Comparison of ENCODE assay signal across 8 cellular contexts in the genomic region with DNA sequence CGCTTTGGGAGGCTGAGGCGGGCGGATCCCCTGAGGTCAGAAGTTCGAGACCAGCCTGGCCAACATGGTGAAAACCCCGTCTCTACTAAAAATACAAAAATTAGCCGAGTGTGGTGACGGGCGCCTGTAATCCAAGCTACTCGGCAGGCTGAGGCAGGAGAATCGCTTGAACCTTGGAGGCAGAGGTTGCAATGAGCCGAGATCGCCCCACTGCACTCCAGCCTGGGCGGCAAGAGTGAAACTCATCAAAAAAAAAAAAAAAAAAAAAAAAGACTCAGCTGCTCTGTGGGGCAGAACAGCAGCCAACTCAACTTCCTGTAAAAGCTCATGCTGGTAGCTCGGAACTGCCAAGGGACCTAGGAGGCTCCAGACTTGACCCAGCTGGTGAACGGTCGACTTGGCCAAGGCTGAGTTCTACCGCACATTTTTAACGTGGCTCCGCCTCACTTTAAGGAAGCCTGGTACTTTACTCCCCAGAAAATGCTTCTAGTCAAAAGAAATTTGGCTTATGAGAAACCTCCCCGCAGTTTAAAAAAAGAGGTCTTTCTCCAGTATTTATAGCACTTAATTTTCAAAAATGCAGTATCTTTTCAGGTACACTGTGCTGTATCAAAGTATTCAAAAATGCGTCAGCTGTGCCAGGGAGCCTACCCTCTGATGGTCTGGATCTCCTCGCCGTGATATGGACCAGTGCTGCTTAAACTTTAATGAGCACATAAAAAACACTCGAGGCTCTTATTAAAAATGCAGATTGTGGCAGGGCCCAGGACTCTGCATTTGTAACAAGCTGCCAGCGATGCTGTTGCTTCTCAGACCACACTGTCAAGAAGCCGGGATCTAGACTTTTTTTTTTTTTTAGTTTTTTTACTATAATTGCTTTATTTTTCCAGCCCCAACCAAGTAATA. TPM values are rescaled to one million over a fixed set of nuclear protein-coding genes. Genes with fewer than 3 reads are reported as not detected.
DNase-seq lines count a peak whose midpoint lies in the region; ATAC-seq and TF ChIP-seq lines count a peak whose summit lies in the region.

No MANE protein-coding gene starts in this region.

- H2AFZ ChIP-seq in MM.1S (ENCODE audit: low read length): peak overlapping the region; percentile 69

- H3K9ac ChIP-seq in MM.1S (ENCODE audit: low read length) (peak overlapping the region; percentile 74), adipocyte (ENCODE audit: low read length) (peak overlapping the region; percentile 90)

- H3K4me3 ChIP-seq in MM.1S (ENCODE audit: low read length): peak overlapping the region; percentile 71
- H3K4me3 ChIP-seq in adipocyte (ENCODE audit: low read length): peak overlapping the region; percentile 84
- peak overlapping the region; percentile 71 to 95 (median 91) for H3K4me3 ChIP-seq in sigmoid colon

- H3K27ac ChIP-seq in MM.1S (ENCODE audit: low read length): peak overlapping the region; percentile 69; the same call in 1 of the 2 replicates
- H3K27ac ChIP-seq in sigmoid colon: peak overlapping the region; percentile 93 to 99 (median 96)

- peaks cover 36% of the 10 kb centered on the region for H3K79me2 ChIP-seq in MM.1S (ENCODE audit: low read length)

- no peak for ATAC-seq in HG02571 (IDR thresholded peaks at IDR 0.05; ENCODE audit: unreplicated experiment)

- 21 to 25% methylated on average over 26 of the region's 26 CpGs for WGBS in sigmoid colon, 2 donors

- peaks cover 15% of the 10 kb centered on the region for H3F3A ChIP-seq in MM.1S (ENCODE audit: insufficient read depth, low read length)

- H3K9me2 ChIP-seq in MM.1S (replicated peaks; ENCODE audit: insufficient read depth, low read length): no peaks in the 10 kb centered on the region

- H3K4me2 ChIP-seq in MM.1S (ENCODE audit: low read depth, low read length): peak overlapping the region; percentile 68

- intact Hi-C loops in sigmoid colon (cut with DNase I): loop anchor here (2.0 kb wide), 1 partner anchor 69 kb away; a partner anchor contains a TSS

- H3K9me3 ChIP-seq in MM.1S (replicated peaks; ENCODE audit: insufficient read depth, low read length): no peaks in the 10 kb centered on the region
- no peaks in the 10 kb centered on the region for H3K9me3 ChIP-seq in adipocyte (ENCODE audit: control insufficient read depth, low read length)
- no peaks in the 10 kb centered on the region for H3K9me3 ChIP-seq in sigmoid colon

- TF ChIP-seq CTCF in MM.1S (IDR thresholded peaks at IDR 0.05; ENCODE audit: low read length) (no peak), sigmoid colon (IDR thresholded peaks at IDR 0.05) (no peak)

- no peaks in the 10 kb centered on the region for H3K36me3 ChIP-seq in MM.1S (replicated peaks; ENCODE audit: insufficient read depth, low read length)
- no peaks in the 10 kb centered on the region for H3K36me3 ChIP-seq in adipocyte (ENCODE audit: control insufficient read depth, insufficient read depth, low read length, severe bottlenecking)
- no peaks in the 10 kb centered on the region for H3K36me3 ChIP-seq in sigmoid colon

- TF ChIP-seq POLR2A in sigmoid colon (IDR thresholded peaks at IDR 0.05): no peak

- no peaks in the 10 kb centered on the region; the same call in 1 of the 2 replicates for H4K20me1 ChIP-seq in MM.1S (ENCODE audit: insufficient read depth, low read length)

- H3K27me3 ChIP-seq in MM.1S (replicated peaks; ENCODE audit: insufficient read depth, low read length) (no peaks in the 10 kb centered on the region), adipocyte (replicated peaks; ENCODE audit: control insufficient read depth, insufficient read depth, low read length) (no peaks in the 10 kb centered on the region), sigmoid colon (no peaks in the 10 kb centered on the region)

- TF ChIP-seq EP300 in sigmoid colon (IDR thresholded peaks at IDR 0.05): peak in 3 of 4 donors; percentile 19 to 90 (median 55)

- H3K4me1 ChIP-seq in MM.1S (ENCODE audit: low read length) (peaks cover 22% of the 10 kb centered on the region), adipocyte (ENCODE audit: control insufficient read depth, insufficient read depth, low read length) (peaks cover 34% of the 10 kb centered on the region), sigmoid colon (peaks cover 3 to 71% (median 53%) of the 10 kb centered on the region in 4 donors)

- DNase-seq in NCI-H2171 treated with DMSO at 0.1 percent for 48 hours (lab: John Stamatoyannopoulos, UW): peak; percentile 38
- DNase-seq in NCI-H2171 (lab: John Stamatoyannopoulos, UW): no peak
- DNase-seq in MM.1S: peak; percentile 91
- DNase-seq in adipocyte (ENCODE audit: low read depth): peak; percentile 45
- peak; percentile 76 for DNase-seq in hepatic stellate cell (ENCODE audit: low spot score)
- DNase-seq in sigmoid colon: peak; percentile 89
- DNase-seq in NCI-H510A (lab: John Stamatoyannopoulos, UW): no peak

RNA-seq across cellular contexts. Expression of a gene that starts 1.2 kb away (rescaled TPM):
- 100 to 1,000 TPM in 2 of 4 donors, 10 to 100 TPM in 2; 79.7 to 122 (median 105) TPM for total RNA-seq in sigmoid colon
- 10 to 100 TPM; 44.4 to 95.9 (median 50.6) TPM for polyA plus RNA-seq in sigmoid colon

RNA-seq across cellular contexts. Expression of a gene that starts 16.2 kb away (rescaled TPM):
- 10 to 100 TPM; 31.0 to 65.8 (median 47.6) TPM for total RNA-seq in sigmoid colon
- 10 to 100 TPM in 2 of 3 donors, 1 to 10 TPM in 1; 7.9 to 30.7 (median 10.2) TPM for polyA plus RNA-seq in sigmoid colon

RNA-seq across cellular contexts. Expression of a gene that starts 16.4 kb away (rescaled TPM):
- 100 to 1,000 TPM in 3 of 4 donors, 10 to 100 TPM in 1; 94.2 to 161 (median 113) TPM for total RNA-seq in sigmoid colon
- 100 to 1,000 TPM in 2 of 3 donors, 10 to 100 TPM in 1; 95.7 to 157 (median 130) TPM for polyA plus RNA-seq in sigmoid colon

RNA-seq across cellular contexts. Expression of a gene that starts 29.8 kb away (rescaled TPM):
- total RNA-seq in sigmoid colon: not detected
- not detected for polyA plus RNA-seq in sigmoid colon

RNA-seq across cellular contexts. Expression of a gene that starts 38.1 kb away (rescaled TPM):
- total RNA-seq in sigmoid colon: not detected
- not detected for polyA plus RNA-seq in sigmoid colon

Comparison
In these comparisons a context has a peak if more than half of its experiments do, and no peak if none do; other contexts are left out.
1. DNase-seq: peak in NCI-H2171 treated with DMSO at 0.1 percent for 48 hours (single experiment), MM.1S (single experiment), adipocyte (single experiment), hepatic stellate cell (single experiment) and sigmoid colon (single experiment); none in NCI-H2171 (single experiment) and NCI-H510A (single experiment).
2. Peak in every context shown above with its lines, with median percentiles within 50 percentile points of each other: H3K4me3 ChIP-seq.